ENCODE assay signal across 16 cellular contexts in the genomic region with DNA sequence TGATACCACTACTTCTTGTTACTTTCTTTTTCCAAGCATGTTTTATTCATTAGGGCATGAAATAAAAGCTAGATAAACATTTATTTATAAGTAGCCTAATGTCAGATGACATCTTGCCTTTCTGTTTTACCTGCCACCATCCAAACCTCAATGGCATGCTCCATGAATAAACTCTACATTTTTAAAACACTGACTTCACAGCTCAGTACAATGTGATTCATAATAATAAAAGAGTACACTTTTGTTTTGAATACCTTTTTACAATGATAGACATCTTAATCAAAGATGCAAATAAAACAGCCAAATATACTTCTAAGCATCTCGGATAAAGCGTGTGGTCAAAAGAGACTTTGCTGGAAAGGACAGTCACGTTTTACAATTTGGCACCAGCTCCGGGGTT.
DNase-seq lines count a peak whose midpoint lies in the region; ATAC-seq and TF ChIP-seq lines count a peak whose summit lies in the region.
"Had no signal": no experiment of that assay in that cellular context is flagged by ENCODE, and none has a peak within 500 bp of the region (broad histone marks: within the 10 kb centered on the region; RNA-seq: fewer than 3 reads in every experiment).

No MANE protein-coding gene starts in this region.

- H3K79me2 ChIP-seq in mammary epithelial cell (ENCODE audit: insufficient read depth, low read length) (peaks cover 64% of the 10 kb centered on the region), osteoblast (ENCODE audit: insufficient read depth, low read length) (peaks cover 72% of the 10 kb centered on the region)

- DNase-seq in MCF 10A (ENCODE audit: unreplicated experiment) (no peak), mammary epithelial cell (no peak), osteoblast (ENCODE audit: insufficient read length, low spot score, missing footprints) (no peak), NCI-H510A (lab: John Stamatoyannopoulos, UW) (no peak), lower lobe of right lung (no peak), Ammon's horn (ENCODE audit: low spot score) (no peak)
- no peak for DNase-seq in effector memory CD8-positive, alpha-beta T cell
- DNase-seq: 8988T; BE2C; CD4-positive, alpha-beta memory T cell; DMS153; DMS79 treated with DMSO at 0.1 percent for 48 hours; GDM1; HCEC 1CT had no signal

- H3K9me3 Mint-ChIP-seq in MCF 10A (ENCODE audit: unreplicated experiment) = no peaks in the 10 kb centered on the region
- no peaks in the 10 kb centered on the region for H3K9me3 Mint-ChIP-seq in effector memory CD8-positive, alpha-beta T cell

- H3K36me3 Mint-ChIP-seq in MCF 10A (ENCODE audit: insufficient read depth, unreplicated experiment) = peaks cover 5% of the 10 kb centered on the region
- H3K36me3 Mint-ChIP-seq in effector memory CD8-positive, alpha-beta T cell (ENCODE audit: insufficient read depth) = no peaks in the 10 kb centered on the region

- no peak overlapping the region for H3K4me3 Mint-ChIP-seq in MCF 10A (ENCODE audit: unreplicated experiment)
- peak overlapping the region; percentile 11 to 32 for H3K4me3 Mint-ChIP-seq in effector memory CD8-positive, alpha-beta T cell
- H3K4me3 Mint-ChIP-seq: CD4-positive, alpha-beta memory T cell had no signal

- H4K20me1 ChIP-seq in mammary epithelial cell (ENCODE audit: insufficient read depth, low read length) = no peaks in the 10 kb centered on the region
- H4K20me1 ChIP-seq in osteoblast (ENCODE audit: insufficient read depth, low read length) = peaks cover 5% of the 10 kb centered on the region

- TF ChIP-seq CTCF in MCF 10A (IDR thresholded peaks at IDR 0.05; ENCODE audit: unreplicated experiment) = no peak
- no peak for TF ChIP-seq CTCF in mammary epithelial cell (conservative IDR thresholded peaks at IDR 0.05 in 1 of 2, IDR thresholded peaks at IDR 0.05 in 1 of 2; ENCODE audit: extremely low read depth in 1 of 2, insufficient read depth in 1 of 2, low read depth in 1 of 2, low read length in 2 of 2)
- no peak for TF ChIP-seq CTCF in osteoblast (IDR thresholded peaks at IDR 0.05; ENCODE audit: extremely low read depth, low read depth, low read length)
- no peak for TF ChIP-seq CTCF in lower lobe of right lung (IDR thresholded peaks at IDR 0.05)

- H3K4me1 ChIP-seq in mammary epithelial cell (ENCODE audit: insufficient read depth, low read length) (no peaks in the 10 kb centered on the region), osteoblast (ENCODE audit: insufficient read depth, low read length) (peaks cover 26% of the 10 kb centered on the region), lower lobe of right lung (peaks cover 3% of the 10 kb centered on the region)
- H3K4me1 ChIP-seq: BE2C had no signal

- H3K27me3 ChIP-seq in mammary epithelial cell (ENCODE audit: insufficient read depth, low read length) = no peaks in the 10 kb centered on the region
- H3K27me3 ChIP-seq in osteoblast (ENCODE audit: insufficient read depth, low read length) = no peaks in the 10 kb centered on the region
- H3K27me3 ChIP-seq in lower lobe of right lung (ENCODE audit: low read depth) = no peaks in the 10 kb centered on the region
- H3K27me3 ChIP-seq: BE2C had no signal

- peaks cover 17% of the 10 kb centered on the region for H3K4me1 Mint-ChIP-seq in MCF 10A (ENCODE audit: insufficient read depth, unreplicated experiment)
- H3K4me1 Mint-ChIP-seq in effector memory CD8-positive, alpha-beta T cell (ENCODE audit: low read depth in 2 of 2) = peaks cover 0 to 4% of the 10 kb centered on the region in 2 donors
- H3K4me1 Mint-ChIP-seq: CD4-positive, alpha-beta memory T cell had no signal

- H3K36me3 ChIP-seq in mammary epithelial cell (ENCODE audit: insufficient read depth, low read length) (peaks cover 7% of the 10 kb centered on the region), osteoblast (ENCODE audit: insufficient read depth, low read length) (peaks cover 10% of the 10 kb centered on the region), lower lobe of right lung (no peaks in the 10 kb centered on the region)
- H3K36me3 ChIP-seq: BE2C had no signal

- CTCF ChIA-PET in MCF 10A (lab: Yijun Ruan, JAX) (interaction anchor here (0.8 to 1.4 kb wide), 3 partner anchors 8 to 25 kb away, joined by 3 read pairs; no protein-coding TSS in a partner anchor), mammary epithelial cell (lab: Charles Lee; ENCODE audit: low non-redundant PET) (no interaction called here)

- ATAC-seq in effector memory CD8-positive, alpha-beta T cell (replicated peaks) = no peak
- ATAC-seq in lower lobe of right lung = no peak
- ATAC-seq: HepG2 had no signal

- H3K27me3 Mint-ChIP-seq in MCF 10A (ENCODE audit: insufficient read depth, unreplicated experiment) = no peaks in the 10 kb centered on the region
- H3K27me3 Mint-ChIP-seq in effector memory CD8-positive, alpha-beta T cell = peaks cover 0 to 11% of the 10 kb centered on the region in 2 donors
- H3K27me3 Mint-ChIP-seq: CD4-positive, alpha-beta memory T cell had no signal

- intact Hi-C loops in MCF 10A (cut with micrococcal nuclease) = no loop called here
- intact Hi-C loops in mammary epithelial cell (cut with micrococcal nuclease) = no loop called here
- intact Hi-C loops in lower lobe of right lung (cut with DNase I) = no loop called here

- no peak overlapping the region for H3K9ac ChIP-seq in mammary epithelial cell (ENCODE audit: insufficient read depth, low read length)

- in situ Hi-C loops in mammary epithelial cell (cut with MboI; ENCODE audit: low sequenced_read_pairs in 2 of 2) = no loop called here

- H3K4me2 ChIP-seq in mammary epithelial cell (ENCODE audit: insufficient read depth, low read depth, low read length) = no peak overlapping the region
- H3K4me2 ChIP-seq in osteoblast (ENCODE audit: insufficient read depth, low read length) = peak overlapping the region; percentile 43

- WGBS in mammary epithelial cell (ENCODE audit: low coverage, missing lambda C conversion rate) = 88% methylated on average over 4 of the region's 4 CpGs

- POLR2A ChIA-PET in MCF 10A (lab: Yijun Ruan, JAX) = interaction anchor here (0.7 to 1.1 kb wide), 3 partner anchors 10 to 53 kb away, joined by 3 to 4 read pairs (median 3); no protein-coding TSS in a partner anchor

- dilution Hi-C loops in mammary epithelial cell (cut with HindIII; ENCODE audit: low sequenced_read_pairs) = loop anchor here (5.0 kb wide), 2 partner anchors 38 to 198 kb away; no protein-coding TSS in a partner anchor

- no peak overlapping the region for H3K4me3 ChIP-seq in mammary epithelial cell (replicated peaks in 1 of 3; ENCODE audit: insufficient read depth in 1 of 3, low read depth in 2 of 3, low read length in 3 of 3)
- H3K4me3 ChIP-seq in osteoblast (ENCODE audit: insufficient read depth, low read length) = no peak overlapping the region
- no peak overlapping the region for H3K4me3 ChIP-seq in lower lobe of right lung

- H3K27ac ChIP-seq in mammary epithelial cell (ENCODE audit: insufficient read depth, low read depth, low read length) (no peak overlapping the region), osteoblast (ENCODE audit: low read depth, low read length) (no peak overlapping the region), lower lobe of right lung (no peak overlapping the region)
- H3K27ac ChIP-seq: C4-2B had no signal

- no peak overlapping the region for H3K27ac Mint-ChIP-seq in MCF 10A (ENCODE audit: low read depth, unreplicated experiment)
- H3K27ac Mint-ChIP-seq in effector memory CD8-positive, alpha-beta T cell = no peak overlapping the region
- H3K27ac Mint-ChIP-seq: CD4-positive, alpha-beta memory T cell had no signal

- BruUV-seq in MCF 10A (replicated peaks; lab: Mats Ljungman, UMichigan) (TSS peak; percentile 19), mammary epithelial cell (replicated peaks; lab: Mats Ljungman, UMichigan) (no TSS peak)

- H3K9me3 ChIP-seq in mammary epithelial cell (replicated peaks; ENCODE audit: insufficient read depth, low read length) = no peaks in the 10 kb centered on the region
- H3K9me3 ChIP-seq in osteoblast (ENCODE audit: low read depth, low read length) = no peaks in the 10 kb centered on the region
- H3K9me3 ChIP-seq in lower lobe of right lung = no peaks in the 10 kb centered on the region
- H3K9me3 ChIP-seq: BE2C had no signal

- H2AFZ ChIP-seq in mammary epithelial cell (ENCODE audit: low read depth, low read length) (no peak overlapping the region), osteoblast (ENCODE audit: low read length) (no peak overlapping the region)
